In the genomic region with DNA sequence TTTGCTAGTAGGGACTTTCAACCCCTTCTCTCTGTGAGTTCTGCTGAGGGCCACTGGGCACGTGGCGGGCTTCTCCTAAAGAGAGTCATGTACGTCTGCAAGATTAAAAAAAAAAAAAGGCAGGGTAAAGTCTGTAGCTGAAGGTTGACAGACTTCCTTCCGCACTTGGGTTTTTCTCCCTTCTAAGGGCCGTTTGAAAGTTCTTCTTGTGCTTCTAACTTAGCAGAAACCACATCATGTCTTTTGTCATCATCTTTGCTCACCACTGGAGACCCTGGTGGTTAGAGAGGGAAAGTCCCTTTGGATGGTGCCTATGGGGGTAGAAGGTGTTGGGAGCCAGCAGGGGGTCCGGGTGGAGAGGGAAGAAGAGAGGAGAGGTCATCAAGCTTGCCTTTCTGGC, we compare ENCODE assay signal across 9 cellular contexts. TPM values are rescaled to one million over a fixed set of nuclear protein-coding genes. Genes with fewer than 3 reads are reported as not detected.
DNase-seq lines count a peak whose midpoint lies in the region; ATAC-seq and TF ChIP-seq lines count a peak whose summit lies in the region.
"Had no signal": no experiment of that assay in that cellular context is flagged by ENCODE, and none has a peak within 500 bp of the region (broad histone marks: within the 10 kb centered on the region; RNA-seq: fewer than 3 reads in every experiment).

No MANE protein-coding gene starts in this region.

- H3K4me3 Mint-ChIP-seq in activated T-cell treated with anti-CD3 and anti-CD28 coated beads, Interleukin-2, amount 50 U/mL, for 72 hours = peak overlapping the region; percentile 49 to 83
- H3K4me3 Mint-ChIP-seq: WTC11 had no signal

- no peaks in the 10 kb centered on the region for H3K36me3 Mint-ChIP-seq in activated T-cell treated with anti-CD3 and anti-CD28 coated beads, Interleukin-2, amount 50 U/mL, for 72 hours (ENCODE audit: insufficient read depth in 2 of 2)
- H3K36me3 Mint-ChIP-seq: WTC11 had no signal

- peaks cover 7% of the 10 kb centered on the region for H3K27me3 Mint-ChIP-seq in activated T-cell treated with anti-CD3 and anti-CD28 coated beads, Interleukin-2, amount 50 U/mL, for 72 hours (ENCODE audit: low read depth)

- peak; percentile 40 for ATAC-seq in GM21367 (IDR thresholded peaks at IDR 0.05; ENCODE audit: unreplicated experiment)
- peak; percentile 54 to 65 for ATAC-seq in activated T-cell treated with anti-CD3 and anti-CD28 coated beads, Interleukin-2, amount 50 U/mL, for 72 hours (replicated peaks in 1 of 2)
- ATAC-seq: WTC11 had no signal

- peak; percentile 65 for DNase-seq in activated T-cell treated with anti-CD3 and anti-CD28 coated beads, Interleukin-2, amount 50 U/mL, for 72 hours
- DNase-seq in stimulated activated CD8-positive, alpha-beta memory T cell treated with anti-CD3 and anti-CD28 coated beads, Interleukin-4, amount 100 ng/mL, for 24 hours (ENCODE audit: low read depth) = peak; percentile 35
- DNase-seq in uterus (no peak), DMS53 treated with DMSO at 0.1 percent for 48 hours (lab: John Stamatoyannopoulos, UW; ENCODE audit: unreplicated experiment) (no peak), iPS-NIHi11 (ENCODE audit: low spot score) (no peak)
- DNase-seq: NCI-H1092 treated with DMSO at 0.1 percent for 48 hours had no signal

- H3K9ac ChIP-seq in KMS-11 = no peak overlapping the region

- H3K4me3 ChIP-seq in KMS-11 (IDR thresholded peaks at IDR 0.05; ENCODE audit: insufficient read depth, low read depth, low read length) = no peak overlapping the region
- no peak overlapping the region for H3K4me3 ChIP-seq in uterus

- H3K4me1 ChIP-seq in KMS-11 (ENCODE audit: low read depth, poor library complexity, severe bottlenecking) (peaks cover 50% of the 10 kb centered on the region), uterus (no peaks in the 10 kb centered on the region)

- peak overlapping the region; percentile 71 for H3K4me2 ChIP-seq in KMS-11

- H3K36me3 ChIP-seq in KMS-11 (ENCODE audit: insufficient read depth) = no peaks in the 10 kb centered on the region
- no peaks in the 10 kb centered on the region for H3K36me3 ChIP-seq in uterus

- intact Hi-C loops in uterus (cut with DNase I; ENCODE audit: low total_unique reads) = no loop called here

- H3K27ac Mint-ChIP-seq in activated T-cell treated with anti-CD3 and anti-CD28 coated beads, Interleukin-2, amount 50 U/mL, for 72 hours = peak overlapping the region; percentile 89
- H3K27ac Mint-ChIP-seq: WTC11 had no signal

- H3K27me3 ChIP-seq in KMS-11 (ENCODE audit: insufficient read depth, low read depth) (no peaks in the 10 kb centered on the region), uterus (no peaks in the 10 kb centered on the region)

- TF ChIP-seq POLR2A in uterus (IDR thresholded peaks at IDR 0.05) = no peak

- H2AFZ ChIP-seq in KMS-11 (ENCODE audit: low read depth) = no peak overlapping the region

- H3K27ac ChIP-seq in KMS-11 (peak overlapping the region; percentile 19; the same call in 1 of the 2 replicates), uterus (no peak overlapping the region)

- H3K9me3 ChIP-seq in uterus = no peaks in the 10 kb centered on the region

- TF ChIP-seq CTCF in KMS-11 (conservative IDR thresholded peaks at IDR 0.05; ENCODE audit: low read depth, low read length) (no peak), uterus (IDR thresholded peaks at IDR 0.05) (no peak)

- H3K79me2 ChIP-seq in KMS-11 (ENCODE audit: insufficient read depth, low read depth) = no peaks in the 10 kb centered on the region

- no peaks in the 10 kb centered on the region for H4K20me1 ChIP-seq in KMS-11 (ENCODE audit: insufficient read depth)

- peaks cover 95% of the 10 kb centered on the region for H3K4me1 Mint-ChIP-seq in activated T-cell treated with anti-CD3 and anti-CD28 coated beads, Interleukin-2, amount 50 U/mL, for 72 hours (ENCODE audit: low read depth)

- H3K9me3 Mint-ChIP-seq in activated T-cell treated with anti-CD3 and anti-CD28 coated beads, Interleukin-2, amount 50 U/mL, for 72 hours = no peaks in the 10 kb centered on the region

RNA-seq across cellular contexts. Expression of a gene that starts 31.4 kb away (rescaled TPM):
- 100 to 1,000 TPM in 1 of 2 donors, 10 to 100 TPM in 1; 25.2 to 107 TPM for total RNA-seq in activated T-cell treated with anti-CD3 and anti-CD28 coated beads, Interleukin-2, amount 50 U/mL, for 72 hours
- total RNA-seq in uterus = 10 to 100 TPM in 2 of 4 donors, 1 to 10 TPM in 2; 1.0 to 20.7 (median 7.0) TPM

Comparison
In these comparisons a context has a peak if more than half of its experiments do, and no peak if none do; other contexts are left out.
1. DNase-seq: peak in activated T-cell treated with anti-CD3 and anti-CD28 coated beads, Interleukin-2, amount 50 U/mL, for 72 hours (2 of 2) and stimulated activated CD8-positive, alpha-beta memory T cell treated with anti-CD3 and anti-CD28 coated beads, Interleukin-4, amount 100 ng/mL, for 24 hours (single experiment); none in uterus (0 of 2), DMS53 treated with DMSO at 0.1 percent for 48 hours (single experiment) and iPS-NIHi11 (single experiment).